Comparison of ENCODE assay signal across 1 cellular context in the genomic region with DNA sequence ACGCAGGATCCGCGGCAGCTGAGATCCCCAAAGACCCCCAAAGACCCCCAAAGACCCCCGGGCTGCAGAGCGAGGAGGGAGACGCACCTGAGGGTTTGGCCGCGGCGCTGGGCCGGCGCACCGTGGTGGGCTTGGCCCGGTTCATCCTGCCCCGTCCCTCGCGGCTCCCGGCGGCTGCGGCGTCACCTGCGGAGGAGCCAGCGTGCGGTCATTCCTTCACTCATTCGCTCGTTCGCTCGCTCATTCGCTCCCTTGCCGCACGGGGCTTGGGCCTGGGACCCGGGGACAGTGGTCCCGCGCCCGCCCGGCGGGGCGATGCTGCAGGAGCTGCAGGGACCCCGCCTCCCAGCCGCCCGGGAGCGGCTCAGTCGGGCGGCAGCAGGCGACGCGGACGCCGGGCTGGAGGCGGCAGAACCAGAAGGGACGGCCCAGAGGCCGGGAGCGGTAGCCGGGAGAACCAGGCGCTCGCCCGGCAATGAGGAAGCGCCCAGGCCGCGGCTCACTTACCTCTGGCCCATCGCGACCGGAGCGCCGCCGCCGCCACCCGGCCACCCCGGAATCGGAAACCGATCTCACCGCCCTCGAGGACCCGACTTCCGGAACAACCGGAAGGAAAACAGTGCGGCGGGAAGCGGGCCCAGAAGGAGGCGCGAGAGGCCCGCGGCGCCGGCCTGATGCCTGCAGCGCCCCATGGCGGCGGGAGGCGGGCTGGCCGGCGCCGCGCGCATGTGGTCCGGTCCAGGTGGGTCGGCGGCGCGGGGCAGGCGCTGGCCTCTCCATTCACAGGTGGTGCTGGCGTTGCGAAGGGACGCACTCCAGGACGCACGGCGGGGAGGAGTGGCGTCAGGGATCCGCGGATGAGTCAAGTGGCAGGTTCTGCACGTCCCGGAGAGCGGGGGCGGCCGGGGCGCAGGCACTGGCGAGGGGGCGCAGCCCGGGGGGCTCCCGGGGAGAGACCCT.
A peak's percentile ranks its signal among the peaks of the same experiment; 100 is the strongest.
TF ChIP-seq lines count a peak whose summit lies in the region.

A gene with protein sequence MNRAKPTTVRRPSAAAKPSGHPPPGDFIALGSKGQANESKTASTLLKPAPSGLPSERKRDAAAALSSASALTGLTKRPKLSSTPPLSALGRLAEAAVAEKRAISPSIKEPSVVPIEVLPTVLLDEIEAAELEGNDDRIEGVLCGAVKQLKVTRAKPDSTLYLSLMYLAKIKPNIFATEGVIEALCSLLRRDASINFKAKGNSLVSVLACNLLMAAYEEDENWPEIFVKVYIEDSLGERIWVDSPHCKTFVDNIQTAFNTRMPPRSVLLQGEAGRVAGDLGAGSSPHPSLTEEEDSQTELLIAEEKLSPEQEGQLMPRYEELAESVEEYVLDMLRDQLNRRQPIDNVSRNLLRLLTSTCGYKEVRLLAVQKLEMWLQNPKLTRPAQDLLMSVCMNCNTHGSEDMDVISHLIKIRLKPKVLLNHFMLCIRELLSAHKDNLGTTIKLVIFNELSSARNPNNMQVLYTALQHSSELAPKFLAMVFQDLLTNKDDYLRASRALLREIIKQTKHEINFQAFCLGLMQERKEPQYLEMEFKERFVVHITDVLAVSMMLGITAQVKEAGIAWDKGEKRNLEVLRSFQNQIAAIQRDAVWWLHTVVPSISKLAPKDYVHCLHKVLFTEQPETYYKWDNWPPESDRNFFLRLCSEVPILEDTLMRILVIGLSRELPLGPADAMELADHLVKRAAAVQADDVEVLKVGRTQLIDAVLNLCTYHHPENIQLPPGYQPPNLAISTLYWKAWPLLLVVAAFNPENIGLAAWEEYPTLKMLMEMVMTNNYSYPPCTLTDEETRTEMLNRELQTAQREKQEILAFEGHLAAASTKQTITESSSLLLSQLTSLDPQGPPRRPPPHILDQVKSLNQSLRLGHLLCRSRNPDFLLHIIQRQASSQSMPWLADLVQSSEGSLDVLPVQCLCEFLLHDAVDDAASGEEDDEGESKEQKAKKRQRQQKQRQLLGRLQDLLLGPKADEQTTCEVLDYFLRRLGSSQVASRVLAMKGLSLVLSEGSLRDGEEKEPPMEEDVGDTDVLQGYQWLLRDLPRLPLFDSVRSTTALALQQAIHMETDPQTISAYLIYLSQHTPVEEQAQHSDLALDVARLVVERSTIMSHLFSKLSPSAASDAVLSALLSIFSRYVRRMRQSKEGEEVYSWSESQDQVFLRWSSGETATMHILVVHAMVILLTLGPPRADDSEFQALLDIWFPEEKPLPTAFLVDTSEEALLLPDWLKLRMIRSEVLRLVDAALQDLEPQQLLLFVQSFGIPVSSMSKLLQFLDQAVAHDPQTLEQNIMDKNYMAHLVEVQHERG (N-terminal part only) (minus strand): TSS at position 574 of the 960 bp plus-strand sequence. CDS start 429 bp downstream, at position 145.

TF ChIP-seq in K562, 482 proteins besides CTCF, POLR2A, EP300 and RAD21 (continued from another document and continues in another):
- TF ChIP-seq, protein P1, sequence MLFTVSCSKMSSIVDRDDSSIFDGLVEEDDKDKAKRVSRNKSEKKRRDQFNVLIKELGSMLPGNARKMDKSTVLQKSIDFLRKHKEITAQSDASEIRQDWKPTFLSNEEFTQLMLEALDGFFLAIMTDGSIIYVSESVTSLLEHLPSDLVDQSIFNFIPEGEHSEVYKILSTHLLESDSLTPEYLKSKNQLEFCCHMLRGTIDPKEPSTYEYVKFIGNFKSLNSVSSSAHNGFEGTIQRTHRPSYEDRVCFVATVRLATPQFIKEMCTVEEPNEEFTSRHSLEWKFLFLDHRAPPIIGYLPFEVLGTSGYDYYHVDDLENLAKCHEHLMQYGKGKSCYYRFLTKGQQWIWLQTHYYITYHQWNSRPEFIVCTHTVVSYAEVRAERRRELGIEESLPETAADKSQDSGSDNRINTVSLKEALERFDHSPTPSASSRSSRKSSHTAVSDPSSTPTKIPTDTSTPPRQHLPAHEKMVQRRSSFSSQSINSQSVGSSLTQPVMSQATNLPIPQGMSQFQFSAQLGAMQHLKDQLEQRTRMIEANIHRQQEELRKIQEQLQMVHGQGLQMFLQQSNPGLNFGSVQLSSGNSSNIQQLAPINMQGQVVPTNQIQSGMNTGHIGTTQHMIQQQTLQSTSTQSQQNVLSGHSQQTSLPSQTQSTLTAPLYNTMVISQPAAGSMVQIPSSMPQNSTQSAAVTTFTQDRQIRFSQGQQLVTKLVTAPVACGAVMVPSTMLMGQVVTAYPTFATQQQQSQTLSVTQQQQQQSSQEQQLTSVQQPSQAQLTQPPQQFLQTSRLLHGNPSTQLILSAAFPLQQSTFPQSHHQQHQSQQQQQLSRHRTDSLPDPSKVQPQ (CRISPR knock-in tag; IDR thresholded peaks at IDR 0.05; ENCODE audit: borderline replicate concordance): no peak
- no peak for TF ChIP-seq RHOXF2B (CRISPR knock-in tag; conservative IDR thresholded peaks at IDR 0.05)
- TF ChIP-seq E2F1 (CRISPR knock-in tag; IDR thresholded peaks at IDR 0.05): peak; percentile 89
- TF ChIP-seq HMGN3 (IDR thresholded peaks at IDR 0.05; ENCODE audit: borderline replicate concordance, extremely low read depth, insufficient read length, low read depth, low read length): peak; percentile 41
- TF ChIP-seq MYBL2 (IDR thresholded peaks at IDR 0.05; ENCODE audit: low read depth): no peak
- no peak for TF ChIP-seq MYBL2 (CRISPR knock-in tag; IDR thresholded peaks at IDR 0.05; ENCODE audit: borderline replicate concordance)
- TF ChIP-seq SOX6 (IDR thresholded peaks at IDR 0.05): peak; percentile 64
- no peak for TF ChIP-seq ZNF77 (CRISPR knock-in tag; IDR thresholded peaks at IDR 0.05)
- 0 out of 2 replicates have a peak, but pooled peaks have one; percentile 13 for TF ChIP-seq ZNF121 (CRISPR knock-in tag; conservative IDR thresholded peaks at IDR 0.05)
- TF ChIP-seq, protein P2, sequence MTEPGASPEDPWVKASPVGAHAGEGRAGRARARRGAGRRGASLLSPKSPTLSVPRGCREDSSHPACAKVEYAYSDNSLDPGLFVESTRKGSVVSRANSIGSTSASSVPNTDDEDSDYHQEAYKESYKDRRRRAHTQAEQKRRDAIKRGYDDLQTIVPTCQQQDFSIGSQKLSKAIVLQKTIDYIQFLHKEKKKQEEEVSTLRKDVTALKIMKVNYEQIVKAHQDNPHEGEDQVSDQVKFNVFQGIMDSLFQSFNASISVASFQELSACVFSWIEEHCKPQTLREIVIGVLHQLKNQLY (CRISPR knock-in tag; conservative IDR thresholded peaks at IDR 0.05): no peak
- TF ChIP-seq, protein P3, sequence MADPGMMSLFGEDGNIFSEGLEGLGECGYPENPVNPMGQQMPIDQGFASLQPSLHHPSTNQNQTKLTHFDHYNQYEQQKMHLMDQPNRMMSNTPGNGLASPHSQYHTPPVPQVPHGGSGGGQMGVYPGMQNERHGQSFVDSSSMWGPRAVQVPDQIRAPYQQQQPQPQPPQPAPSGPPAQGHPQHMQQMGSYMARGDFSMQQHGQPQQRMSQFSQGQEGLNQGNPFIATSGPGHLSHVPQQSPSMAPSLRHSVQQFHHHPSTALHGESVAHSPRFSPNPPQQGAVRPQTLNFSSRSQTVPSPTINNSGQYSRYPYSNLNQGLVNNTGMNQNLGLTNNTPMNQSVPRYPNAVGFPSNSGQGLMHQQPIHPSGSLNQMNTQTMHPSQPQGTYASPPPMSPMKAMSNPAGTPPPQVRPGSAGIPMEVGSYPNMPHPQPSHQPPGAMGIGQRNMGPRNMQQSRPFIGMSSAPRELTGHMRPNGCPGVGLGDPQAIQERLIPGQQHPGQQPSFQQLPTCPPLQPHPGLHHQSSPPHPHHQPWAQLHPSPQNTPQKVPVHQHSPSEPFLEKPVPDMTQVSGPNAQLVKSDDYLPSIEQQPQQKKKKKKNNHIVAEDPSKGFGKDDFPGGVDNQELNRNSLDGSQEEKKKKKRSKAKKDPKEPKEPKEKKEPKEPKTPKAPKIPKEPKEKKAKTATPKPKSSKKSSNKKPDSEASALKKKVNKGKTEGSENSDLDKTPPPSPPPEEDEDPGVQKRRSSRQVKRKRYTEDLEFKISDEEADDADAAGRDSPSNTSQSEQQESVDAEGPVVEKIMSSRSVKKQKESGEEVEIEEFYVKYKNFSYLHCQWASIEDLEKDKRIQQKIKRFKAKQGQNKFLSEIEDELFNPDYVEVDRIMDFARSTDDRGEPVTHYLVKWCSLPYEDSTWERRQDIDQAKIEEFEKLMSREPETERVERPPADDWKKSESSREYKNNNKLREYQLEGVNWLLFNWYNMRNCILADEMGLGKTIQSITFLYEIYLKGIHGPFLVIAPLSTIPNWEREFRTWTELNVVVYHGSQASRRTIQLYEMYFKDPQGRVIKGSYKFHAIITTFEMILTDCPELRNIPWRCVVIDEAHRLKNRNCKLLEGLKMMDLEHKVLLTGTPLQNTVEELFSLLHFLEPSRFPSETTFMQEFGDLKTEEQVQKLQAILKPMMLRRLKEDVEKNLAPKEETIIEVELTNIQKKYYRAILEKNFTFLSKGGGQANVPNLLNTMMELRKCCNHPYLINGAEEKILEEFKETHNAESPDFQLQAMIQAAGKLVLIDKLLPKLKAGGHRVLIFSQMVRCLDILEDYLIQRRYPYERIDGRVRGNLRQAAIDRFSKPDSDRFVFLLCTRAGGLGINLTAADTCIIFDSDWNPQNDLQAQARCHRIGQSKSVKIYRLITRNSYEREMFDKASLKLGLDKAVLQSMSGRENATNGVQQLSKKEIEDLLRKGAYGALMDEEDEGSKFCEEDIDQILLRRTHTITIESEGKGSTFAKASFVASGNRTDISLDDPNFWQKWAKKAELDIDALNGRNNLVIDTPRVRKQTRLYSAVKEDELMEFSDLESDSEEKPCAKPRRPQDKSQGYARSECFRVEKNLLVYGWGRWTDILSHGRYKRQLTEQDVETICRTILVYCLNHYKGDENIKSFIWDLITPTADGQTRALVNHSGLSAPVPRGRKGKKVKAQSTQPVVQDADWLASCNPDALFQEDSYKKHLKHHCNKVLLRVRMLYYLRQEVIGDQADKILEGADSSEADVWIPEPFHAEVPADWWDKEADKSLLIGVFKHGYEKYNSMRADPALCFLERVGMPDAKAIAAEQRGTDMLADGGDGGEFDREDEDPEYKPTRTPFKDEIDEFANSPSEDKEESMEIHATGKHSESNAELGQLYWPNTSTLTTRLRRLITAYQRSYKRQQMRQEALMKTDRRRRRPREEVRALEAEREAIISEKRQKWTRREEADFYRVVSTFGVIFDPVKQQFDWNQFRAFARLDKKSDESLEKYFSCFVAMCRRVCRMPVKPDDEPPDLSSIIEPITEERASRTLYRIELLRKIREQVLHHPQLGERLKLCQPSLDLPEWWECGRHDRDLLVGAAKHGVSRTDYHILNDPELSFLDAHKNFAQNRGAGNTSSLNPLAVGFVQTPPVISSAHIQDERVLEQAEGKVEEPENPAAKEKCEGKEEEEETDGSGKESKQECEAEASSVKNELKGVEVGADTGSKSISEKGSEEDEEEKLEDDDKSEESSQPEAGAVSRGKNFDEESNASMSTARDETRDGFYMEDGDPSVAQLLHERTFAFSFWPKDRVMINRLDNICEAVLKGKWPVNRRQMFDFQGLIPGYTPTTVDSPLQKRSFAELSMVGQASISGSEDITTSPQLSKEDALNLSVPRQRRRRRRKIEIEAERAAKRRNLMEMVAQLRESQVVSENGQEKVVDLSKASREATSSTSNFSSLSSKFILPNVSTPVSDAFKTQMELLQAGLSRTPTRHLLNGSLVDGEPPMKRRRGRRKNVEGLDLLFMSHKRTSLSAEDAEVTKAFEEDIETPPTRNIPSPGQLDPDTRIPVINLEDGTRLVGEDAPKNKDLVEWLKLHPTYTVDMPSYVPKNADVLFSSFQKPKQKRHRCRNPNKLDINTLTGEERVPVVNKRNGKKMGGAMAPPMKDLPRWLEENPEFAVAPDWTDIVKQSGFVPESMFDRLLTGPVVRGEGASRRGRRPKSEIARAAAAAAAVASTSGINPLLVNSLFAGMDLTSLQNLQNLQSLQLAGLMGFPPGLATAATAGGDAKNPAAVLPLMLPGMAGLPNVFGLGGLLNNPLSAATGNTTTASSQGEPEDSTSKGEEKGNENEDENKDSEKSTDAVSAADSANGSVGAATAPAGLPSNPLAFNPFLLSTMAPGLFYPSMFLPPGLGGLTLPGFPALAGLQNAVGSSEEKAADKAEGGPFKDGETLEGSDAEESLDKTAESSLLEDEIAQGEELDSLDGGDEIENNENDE (IDR thresholded peaks at IDR 0.05; ENCODE audit: low read depth, low read length): no peak
- TF ChIP-seq, protein P4, sequence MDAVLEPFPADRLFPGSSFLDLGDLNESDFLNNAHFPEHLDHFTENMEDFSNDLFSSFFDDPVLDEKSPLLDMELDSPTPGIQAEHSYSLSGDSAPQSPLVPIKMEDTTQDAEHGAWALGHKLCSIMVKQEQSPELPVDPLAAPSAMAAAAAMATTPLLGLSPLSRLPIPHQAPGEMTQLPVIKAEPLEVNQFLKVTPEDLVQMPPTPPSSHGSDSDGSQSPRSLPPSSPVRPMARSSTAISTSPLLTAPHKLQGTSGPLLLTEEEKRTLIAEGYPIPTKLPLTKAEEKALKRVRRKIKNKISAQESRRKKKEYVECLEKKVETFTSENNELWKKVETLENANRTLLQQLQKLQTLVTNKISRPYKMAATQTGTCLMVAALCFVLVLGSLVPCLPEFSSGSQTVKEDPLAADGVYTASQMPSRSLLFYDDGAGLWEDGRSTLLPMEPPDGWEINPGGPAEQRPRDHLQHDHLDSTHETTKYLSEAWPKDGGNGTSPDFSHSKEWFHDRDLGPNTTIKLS (IDR thresholded peaks at IDR 0.05; ENCODE audit: borderline replicate concordance, low read depth): peak; percentile 76
- TF ChIP-seq CBX3 (IDR thresholded peaks at IDR 0.05; ENCODE audit: borderline replicate concordance in 1 of 2, low read length in 2 of 2): 0 out of 3 replicates have a peak, but pooled peaks of 1 of the 2 experiments have one; percentile 23
- TF ChIP-seq ZNF778 (CRISPR knock-in tag; IDR thresholded peaks at IDR 0.05): no peak
- peak; percentile 39; the same call in 1 of the 2 replicates for TF ChIP-seq STAG1 (CRISPR knock-in tag; IDR thresholded peaks at IDR 0.05; ENCODE audit: borderline replicate concordance)
- no peak for TF ChIP-seq GTF2F1 (IDR thresholded peaks at IDR 0.05; ENCODE audit: low read depth, low read length)
- no peak for TF ChIP-seq TRIM24 (IDR thresholded peaks at IDR 0.05)
- peak; percentile 52; the same call in 1 of the 2 replicates for TF ChIP-seq ELF2 (CRISPR knock-in tag; IDR thresholded peaks at IDR 0.05)
- peak in 1 of 2 experiments; percentile 99; a peak in 2 of 4 replicates for TF ChIP-seq KDM4B (IDR thresholded peaks at IDR 0.05; ENCODE audit: borderline replicate concordance in 2 of 2, low read depth in 1 of 2)
- no peak for TF ChIP-seq ELF4 (CRISPR knock-in tag; IDR thresholded peaks at IDR 0.05)
- no peak for TF ChIP-seq ZNF217 (CRISPR knock-in tag; IDR thresholded peaks at IDR 0.05)
- no peak for TF ChIP-seq NFE2L1 (tag; IDR thresholded peaks at IDR 0.05; ENCODE audit: borderline replicate concordance, low read depth)
- TF ChIP-seq ZNF79 (CRISPR knock-in tag; IDR thresholded peaks at IDR 0.05; ENCODE audit: low read depth): no peak
- no peak for TF ChIP-seq ZNF354B (CRISPR knock-in tag; IDR thresholded peaks at IDR 0.05)
- TF ChIP-seq ZNF347 (CRISPR knock-in tag; IDR thresholded peaks at IDR 0.05; ENCODE audit: low read depth): no peak
- TF ChIP-seq ZNF830 (CRISPR knock-in tag; IDR thresholded peaks at IDR 0.05): no peak
- TF ChIP-seq ZNF316 (IDR thresholded peaks at IDR 0.05): no peak
- no peak for TF ChIP-seq RBM22 (IDR thresholded peaks at IDR 0.05; ENCODE audit: low read depth, low read length, poor library complexity, severe bottlenecking)
- no peak for TF ChIP-seq SREBF2 (CRISPR knock-in tag; IDR thresholded peaks at IDR 0.05)
- no peak for TF ChIP-seq TAL1 (IDR thresholded peaks at IDR 0.05)
- peak; percentile 85 for TF ChIP-seq HCFC1 (IDR thresholded peaks at IDR 0.05; ENCODE audit: low read depth, low read length)
